Comparison of ENCODE assay signal across 34 cellular contexts in the genomic region with DNA sequence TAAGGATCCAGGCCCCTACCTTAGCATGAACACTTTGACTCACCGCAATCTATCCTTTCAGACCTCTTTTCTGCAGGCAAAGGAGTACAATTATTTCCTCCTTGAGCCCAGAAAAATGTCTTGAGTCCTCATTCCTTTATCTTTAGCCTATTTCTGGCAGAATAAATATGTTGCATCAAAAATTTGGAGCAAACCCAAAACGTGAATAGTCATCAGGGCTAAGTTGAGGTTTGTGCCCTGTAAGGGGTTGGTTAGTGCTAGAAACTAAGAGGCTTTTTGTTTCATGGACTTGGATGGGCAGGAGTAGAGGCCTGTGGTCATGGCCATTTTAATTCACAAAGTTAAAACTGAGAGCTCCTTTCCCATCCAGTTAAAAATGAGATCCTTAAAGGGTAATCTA.
"Had no signal": no experiment of that assay in that cellular context is flagged by ENCODE, and none has a peak within 500 bp of the region (broad histone marks: within the 10 kb centered on the region; RNA-seq: fewer than 3 reads in every experiment).

No MANE protein-coding gene starts in this region.

- H3K36me3 Mint-ChIP-seq: activated naive CD4-positive, alpha-beta T cell treated with anti-CD3 and anti-CD28 coated beads, Interleukin-2, amount 50 U/mL, for 24 hours; activated naive CD8-positive, alpha-beta T cell treated with anti-CD3 and anti-CD28 coated beads, Interleukin-2, amount 10 ng/mL, durations not matched to agents 7 days and 5 days had no signal

- H3K27me3 ChIP-seq: ascending aorta, cardiac muscle cell, MG63, Peyer's patch had no signal

- H3K4me3 ChIP-seq: ascending aorta, cardiac muscle cell, K562, MG63, Peyer's patch had no signal

- H3K9me3 Mint-ChIP-seq: activated CD8-positive, alpha-beta T cell treated with anti-CD3 and anti-CD28 coated beads for 36 hours; activated naive CD4-positive, alpha-beta T cell treated with anti-CD3 and anti-CD28 coated beads, Interleukin-2, amount 50 U/mL, for 24 hours; activated naive CD8-positive, alpha-beta T cell treated with anti-CD3 and anti-CD28 coated beads, Interleukin-2, amount 10 ng/mL, durations not matched to agents 7 days and 5 days; activated T-cell treated with anti-CD3 and anti-CD28 coated beads, Interleukin-2, amount 50 U/mL, for 72 hours had no signal

- H3K4me1 Mint-ChIP-seq: activated naive CD4-positive, alpha-beta T cell treated with anti-CD3 and anti-CD28 coated beads, Interleukin-2, amount 50 U/mL, for 24 hours; activated naive CD8-positive, alpha-beta T cell treated with anti-CD3 and anti-CD28 coated beads, Interleukin-2, amount 10 ng/mL, durations not matched to agents 7 days and 5 days; activated T-helper 17 cell treated with anti-CD3 and anti-CD28 coated beads, Interleukin-2, amount 50 U/mL, for 72 hours had no signal

- DNase-seq: activated CD4-positive, alpha-beta T cell treated with anti-CD3 and anti-CD28 coated beads for 1 hour; activated CD4-positive, alpha-beta T cell treated with anti-CD3 and anti-CD28 coated beads for 48 hours; activated CD4-positive, CD25-positive, alpha-beta regulatory T cell; activated CD8-positive, alpha-beta T cell treated with anti-CD3 and anti-CD28 coated beads for 36 hours; activated effector memory CD4-positive, alpha-beta T cell treated with anti-CD3 and anti-CD28 coated beads, Interleukin-2, amount 50 U/mL, for 16 hours; activated naive CD4-positive, alpha-beta T cell; activated naive CD8-positive, alpha-beta T cell treated with anti-CD3 and anti-CD28 coated beads, Interleukin-2, amount 10 ng/mL, durations not matched to agents 7 days and 5 days; activated T-cell treated with anti-CD3 and anti-CD28 coated beads, Interleukin-2, amount 50 U/mL, for 1 hour; activated T-cell treated with anti-CD3 and anti-CD28 coated beads, Interleukin-2, amount 50 U/mL, for 72 hours; amygdala; NCI-H1048; NCI-H1105 treated with DMSO at 0.1 percent for 48 hours; NCI-H1436; NCI-H1930; NCI-H2081 treated with DMSO at 0.1 percent for 48 hours; NCI-H345; NCI-H526; NCI-H748 treated with DMSO at 0.1 percent for 48 hours; NK-92 treated with Interleukin-12 subunit alpha and Interleukin-12 subunit beta, amount 100 ng/mL, for 24 hours; PC-3; Peyer's patch; SIG-M5; SW 1271; T1000; WERI-Rb-1 had no signal

- H3K4me3 Mint-ChIP-seq: activated CD8-positive, alpha-beta T cell treated with anti-CD3 and anti-CD28 coated beads for 36 hours; activated naive CD4-positive, alpha-beta T cell treated with anti-CD3 and anti-CD28 coated beads, Interleukin-2, amount 50 U/mL, for 24 hours; activated naive CD8-positive, alpha-beta T cell treated with anti-CD3 and anti-CD28 coated beads, Interleukin-2, amount 10 ng/mL, durations not matched to agents 7 days and 5 days; activated T-cell treated with anti-CD3 and anti-CD28 coated beads, Interleukin-2, amount 50 U/mL, for 72 hours; activated T-helper 17 cell treated with anti-CD3 and anti-CD28 coated beads, Interleukin-2, amount 50 U/mL, for 72 hours had no signal

- ATAC-seq: activated CD8-positive, alpha-beta T cell treated with anti-CD3 and anti-CD28 coated beads for 36 hours; activated T-cell treated with anti-CD3 and anti-CD28 coated beads, Interleukin-2, amount 50 U/mL, for 72 hours; activated T-helper 17 cell treated with anti-CD3 and anti-CD28 coated beads, Interleukin-2, amount 50 U/mL, for 72 hours; K562; PC-3; Right ventricle myocardium inferior; SK-N-SH treated with all-trans-retinoic acid at 6 μM for 48 hours had no signal

- H3K4me1 ChIP-seq: ascending aorta, Peyer's patch had no signal

- H3K27ac ChIP-seq: ascending aorta, cardiac muscle cell, Peyer's patch, RWPE1, WERI-Rb-1 had no signal

- H3K27me3 Mint-ChIP-seq: activated CD8-positive, alpha-beta T cell treated with anti-CD3 and anti-CD28 coated beads for 36 hours; activated naive CD4-positive, alpha-beta T cell treated with anti-CD3 and anti-CD28 coated beads, Interleukin-2, amount 50 U/mL, for 24 hours; activated naive CD8-positive, alpha-beta T cell treated with anti-CD3 and anti-CD28 coated beads, Interleukin-2, amount 10 ng/mL, durations not matched to agents 7 days and 5 days; activated T-helper 17 cell treated with anti-CD3 and anti-CD28 coated beads, Interleukin-2, amount 50 U/mL, for 72 hours had no signal

- H3K9me3 ChIP-seq: ascending aorta, MG63, Peyer's patch had no signal

- H3K36me3 ChIP-seq: ascending aorta, cardiac muscle cell, MG63, Peyer's patch, WERI-Rb-1 had no signal

- H3K27ac Mint-ChIP-seq: activated CD8-positive, alpha-beta T cell treated with anti-CD3 and anti-CD28 coated beads for 36 hours; activated naive CD4-positive, alpha-beta T cell treated with anti-CD3 and anti-CD28 coated beads, Interleukin-2, amount 50 U/mL, for 24 hours; activated naive CD8-positive, alpha-beta T cell treated with anti-CD3 and anti-CD28 coated beads, Interleukin-2, amount 10 ng/mL, durations not matched to agents 7 days and 5 days; activated T-cell treated with anti-CD3 and anti-CD28 coated beads, Interleukin-2, amount 50 U/mL, for 72 hours; activated T-helper 17 cell treated with anti-CD3 and anti-CD28 coated beads, Interleukin-2, amount 50 U/mL, for 72 hours had no signal
